17 cellular contexts compared by ENCODE assay signal in the genomic region with DNA sequence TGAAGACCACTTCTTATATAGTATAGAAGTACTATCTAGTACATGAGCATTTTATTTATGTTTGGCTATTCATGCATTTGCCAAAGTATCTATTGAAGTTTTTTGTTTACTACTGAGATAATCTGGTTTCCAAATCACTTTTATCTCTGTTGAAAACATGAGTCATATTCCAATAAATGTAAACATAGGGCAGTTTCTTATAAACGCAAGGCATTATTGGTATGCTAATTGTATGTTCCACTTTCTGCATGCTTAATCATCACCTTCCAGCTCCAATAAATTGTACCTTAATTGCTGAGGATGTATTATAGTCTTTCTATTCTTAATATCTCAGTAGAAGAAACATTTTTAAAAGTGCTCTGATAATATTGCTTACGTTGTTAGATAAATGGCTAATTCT.
"Had no signal": no experiment of that assay in that cellular context is flagged by ENCODE, and none has a peak within 500 bp of the region (broad histone marks: within the 10 kb centered on the region; RNA-seq: fewer than 3 reads in every experiment).

No MANE protein-coding gene starts in this region.

- H3K4me1 ChIP-seq: suprapubic skin had no signal

- H3K27me3 Mint-ChIP-seq: activated CD8-positive, alpha-beta T cell treated with anti-CD3 and anti-CD28 coated beads for 36 hours; activated naive CD4-positive, alpha-beta T cell treated with anti-CD3 and anti-CD28 coated beads, Interleukin-2, amount 50 U/mL, for 24 hours; naive B cell had no signal

- H3K4me3 ChIP-seq: lower lobe of right lung, suprapubic skin, upper lobe of left lung had no signal

- H3K27ac Mint-ChIP-seq: endodermal cell, progenitor cell of endocrine pancreas had no signal

- DNase-seq: activated CD8-positive, alpha-beta memory T cell treated with anti-CD3 and anti-CD28 coated beads, Interleukin-2, amount 50 U/mL, for 48 hours; activated CD8-positive, alpha-beta T cell treated with anti-CD3 and anti-CD28 coated beads for 36 hours; activated effector memory CD4-positive, alpha-beta T cell treated with Interleukin-2 at 50 U/mL for 16 hours; brain microvascular endothelial cell; dermis blood vessel endothelial cell; endodermal cell; hippocampal formation; lower lobe of right lung; naive B cell; right cardiac atrium; small intestine; stimulated activated naive CD8-positive, alpha-beta T cell treated with anti-CD3 and anti-CD28 coated beads, Interleukin-15, Interleukin-2, amounts not matched to agents 100 U/mL and 50 U/mL, for 24 hours; T1000; upper lobe of left lung had no signal

- ATAC-seq: activated CD8-positive, alpha-beta T cell treated with anti-CD3 and anti-CD28 coated beads for 36 hours; lower lobe of right lung; right cardiac atrium; stimulated activated naive CD8-positive, alpha-beta T cell treated with anti-CD3 and anti-CD28 coated beads, Interleukin-15, Interleukin-2, amounts not matched to agents 100 U/mL and 50 U/mL, for 24 hours had no signal

- H3K4me1 Mint-ChIP-seq: endodermal cell had no signal

- H3K9me3 ChIP-seq: lower lobe of right lung, suprapubic skin, upper lobe of left lung had no signal

- H3K36me3 ChIP-seq: suprapubic skin, upper lobe of left lung had no signal

- H3K27me3 ChIP-seq: brain microvascular endothelial cell, suprapubic skin, upper lobe of left lung had no signal

- H3K9me3 Mint-ChIP-seq: activated CD8-positive, alpha-beta T cell treated with anti-CD3 and anti-CD28 coated beads for 36 hours; activated naive CD4-positive, alpha-beta T cell treated with anti-CD3 and anti-CD28 coated beads, Interleukin-2, amount 50 U/mL, for 24 hours; endodermal cell had no signal

- H3K4me3 Mint-ChIP-seq: activated CD8-positive, alpha-beta T cell treated with anti-CD3 and anti-CD28 coated beads for 36 hours; activated naive CD4-positive, alpha-beta T cell treated with anti-CD3 and anti-CD28 coated beads, Interleukin-2, amount 50 U/mL, for 24 hours; endodermal cell had no signal

- H3K27ac ChIP-seq: brain microvascular endothelial cell, lower lobe of right lung, suprapubic skin, upper lobe of left lung had no signal
